ENCODE assay signal across 1 cellular context in genomic region chr20:62054451-62054953, GRCh38.
TF ChIP-seq lines count a peak whose summit lies in the region.

No MANE protein-coding gene starts in this region.

TF ChIP-seq in K562, 482 proteins besides CTCF, POLR2A, EP300 and RAD21:
- 0 out of 2 replicates have a peak, but pooled peaks have one; percentile 20 for TF ChIP-seq POLR2G (IDR thresholded peaks at IDR 0.05; ENCODE audit: low read depth, low read length)
- no peak for TF ChIP-seq NEUROD1 (IDR thresholded peaks at IDR 0.05; ENCODE audit: borderline replicate concordance, low read depth, low read length, partially characterized antibody)
- TF ChIP-seq, protein P1, sequence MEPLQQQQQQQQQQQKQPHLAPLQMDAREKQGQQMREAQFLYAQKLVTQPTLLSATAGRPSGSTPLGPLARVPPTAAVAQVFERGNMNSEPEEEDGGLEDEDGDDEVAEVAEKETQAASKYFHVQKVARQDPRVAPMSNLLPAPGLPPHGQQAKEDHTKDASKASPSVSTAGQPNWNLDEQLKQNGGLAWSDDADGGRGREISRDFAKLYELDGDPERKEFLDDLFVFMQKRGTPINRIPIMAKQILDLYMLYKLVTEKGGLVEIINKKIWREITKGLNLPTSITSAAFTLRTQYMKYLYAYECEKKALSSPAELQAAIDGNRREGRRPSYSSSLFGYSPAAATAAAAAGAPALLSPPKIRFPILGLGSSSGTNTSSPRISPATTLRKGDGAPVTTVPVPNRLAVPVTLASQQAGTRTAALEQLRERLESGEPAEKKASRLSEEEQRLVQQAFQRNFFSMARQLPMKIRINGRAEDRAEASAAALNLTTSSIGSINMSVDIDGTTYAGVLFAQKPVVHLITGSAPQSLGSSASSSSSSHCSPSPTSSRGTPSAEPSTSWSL (CRISPR knock-in tag; IDR thresholded peaks at IDR 0.05; ENCODE audit: borderline replicate concordance), result no peak
- no peak for TF ChIP-seq KHSRP (IDR thresholded peaks at IDR 0.05)
